Comparison of ENCODE assay signal across 2 cellular contexts in genomic region chr2:142307086-142307485, GRCh38.
TF ChIP-seq lines count a peak whose summit lies in the region.

No MANE protein-coding gene starts in this region.

TF ChIP-seq in SK-N-SH, 30 proteins besides CTCF, POLR2A, EP300 and RAD21 (continued from another document):
- no peak for TF ChIP-seq REST (IDR thresholded peaks at IDR 0.05; ENCODE audit: low read depth, low read length)
- TF ChIP-seq USF2 (IDR thresholded peaks at IDR 0.05; ENCODE audit: borderline replicate concordance, low read depth, low read length): no peak
- no peak for TF ChIP-seq PBX3 (IDR thresholded peaks at IDR 0.05)
- TF ChIP-seq JUND (IDR thresholded peaks at IDR 0.05): no peak
- no peak for TF ChIP-seq MAX (IDR thresholded peaks at IDR 0.05; ENCODE audit: low read depth)
- TF ChIP-seq FOXM1 (IDR thresholded peaks at IDR 0.05; ENCODE audit: low read depth): no peak
- no peak for TF ChIP-seq GATA2 (CRISPR knock-in tag; IDR thresholded peaks at IDR 0.05)
- no peak for TF ChIP-seq TEAD4 (IDR thresholded peaks at IDR 0.05; ENCODE audit: borderline replicate concordance, insufficient read depth)

TF ChIP-seq in SK-N-SH treated with all-trans-retinoic acid at 6 μM for 48 hours, 23 proteins besides CTCF, POLR2A, EP300 and RAD21 (continued from another document):
- no peak for TF ChIP-seq TSHZ2 (CRISPR knock-in tag; IDR thresholded peaks at IDR 0.05)
- TF ChIP-seq ESRRG (CRISPR knock-in tag; IDR thresholded peaks at IDR 0.05): no peak
- no peak for TF ChIP-seq ZNF565 (CRISPR knock-in tag; conservative IDR thresholded peaks at IDR 0.05; ENCODE audit: low read depth)
- TF ChIP-seq CSDC2 (CRISPR knock-in tag; IDR thresholded peaks at IDR 0.05): no peak
- TF ChIP-seq ISL1 (CRISPR knock-in tag; IDR thresholded peaks at IDR 0.05): no peak
- TF ChIP-seq TOX (CRISPR knock-in tag; IDR thresholded peaks at IDR 0.05; ENCODE audit: borderline replicate concordance): no peak
- TF ChIP-seq ZC3H10 (CRISPR knock-in tag; IDR thresholded peaks at IDR 0.05): no peak
- TF ChIP-seq RARB (CRISPR knock-in tag; IDR thresholded peaks at IDR 0.05): no peak
- no peak for TF ChIP-seq ZFP30 (CRISPR knock-in tag; IDR thresholded peaks at IDR 0.05)
- no peak for TF ChIP-seq CREB5 (CRISPR knock-in tag; IDR thresholded peaks at IDR 0.05; ENCODE audit: low read depth)
- no peak for TF ChIP-seq ZFP3 (CRISPR knock-in tag; IDR thresholded peaks at IDR 0.05)
